Comparison of ENCODE assay signal across 1 cellular context in genomic region chr2:70248145-70248809, GRCh38.
TF ChIP-seq lines count a peak whose summit lies in the region.

Gene TIA1 (minus strand): TSS chr2:70248628. CDS start chr2:70248430, 198 bp downstream.

TF ChIP-seq in K562, 482 proteins besides CTCF, POLR2A, EP300 and RAD21 (continued from another document):
- no peak for TF ChIP-seq ZNF518B (CRISPR knock-in tag; IDR thresholded peaks at IDR 0.05)
- peak; percentile 56 for TF ChIP-seq NR2C2 (CRISPR knock-in tag; IDR thresholded peaks at IDR 0.05)
- TF ChIP-seq NR2C2 (tag; IDR thresholded peaks at IDR 0.05): peak; percentile 94
- TF ChIP-seq THRAP3 (IDR thresholded peaks at IDR 0.05; ENCODE audit: borderline replicate concordance): no peak
- no peak for TF ChIP-seq POU5F1 (IDR thresholded peaks at IDR 0.05; ENCODE audit: borderline replicate concordance, low read depth, low read length, partially characterized antibody)
- no peak for TF ChIP-seq HDAC3 (IDR thresholded peaks at IDR 0.05; ENCODE audit: borderline replicate concordance, partially characterized antibody)
- peak; percentile 88 to 97 (median 95) for TF ChIP-seq YY1 (IDR thresholded peaks at IDR 0.05; ENCODE audit: borderline replicate concordance in 1 of 3, control insufficient read depth in 1 of 3, extremely low read depth in 1 of 3, insufficient read depth in 3 of 3, insufficient read length in 1 of 3, insufficient replicate concordance in 2 of 3, low read depth in 1 of 3, low read length in 2 of 3)
- no peak for TF ChIP-seq MBD1 (CRISPR knock-in tag; IDR thresholded peaks at IDR 0.05)
- no peak for TF ChIP-seq MBD2 (IDR thresholded peaks at IDR 0.05; ENCODE audit: borderline replicate concordance, low read depth)
- no peak for TF ChIP-seq ZNF445 (CRISPR knock-in tag; IDR thresholded peaks at IDR 0.05; ENCODE audit: low read depth)
- TF ChIP-seq ILK (tag; IDR thresholded peaks at IDR 0.05; ENCODE audit: borderline replicate concordance, low read depth): no peak
- no peak for TF ChIP-seq BMI1 (IDR thresholded peaks at IDR 0.05; ENCODE audit: low read length)
- TF ChIP-seq ZNF3 (CRISPR knock-in tag; IDR thresholded peaks at IDR 0.05): no peak
- no peak for TF ChIP-seq ZNF408 (CRISPR knock-in tag; IDR thresholded peaks at IDR 0.05; ENCODE audit: low read depth)
- TF ChIP-seq PPARD (CRISPR knock-in tag; IDR thresholded peaks at IDR 0.05): no peak
- no peak for TF ChIP-seq IRF1 (CRISPR knock-in tag; IDR thresholded peaks at IDR 0.05; ENCODE audit: borderline replicate concordance)
- no peak for TF ChIP-seq ZNF146 (CRISPR knock-in tag; IDR thresholded peaks at IDR 0.05; ENCODE audit: unreplicated experiment)
- no peak for TF ChIP-seq KLF1 (tag; IDR thresholded peaks at IDR 0.05)
- TF ChIP-seq PREB (CRISPR knock-in tag; IDR thresholded peaks at IDR 0.05): no peak
- no peak for TF ChIP-seq GABPA (tag; conservative IDR thresholded peaks at IDR 0.05; ENCODE audit: low read depth)
- TF ChIP-seq TAF9B (IDR thresholded peaks at IDR 0.05; ENCODE audit: partially characterized antibody): peak; percentile 86
- TF ChIP-seq HEY1 (CRISPR knock-in tag; IDR thresholded peaks at IDR 0.05; ENCODE audit: borderline replicate concordance): no peak
- peak; percentile 63 for TF ChIP-seq SMARCB1 (IDR thresholded peaks at IDR 0.05; ENCODE audit: insufficient read length, low read depth)
- TF ChIP-seq PCBP2 (IDR thresholded peaks at IDR 0.05; ENCODE audit: low read depth, low read length, poor library complexity, severe bottlenecking): no peak
- TF ChIP-seq CREB5 (CRISPR knock-in tag; IDR thresholded peaks at IDR 0.05): no peak
- TF ChIP-seq TEAD4 (IDR thresholded peaks at IDR 0.05; ENCODE audit: low read length): no peak
- TF ChIP-seq TEAD4 (CRISPR knock-in tag; IDR thresholded peaks at IDR 0.05; ENCODE audit: borderline replicate concordance): no peak
- no peak for TF ChIP-seq ZNF507 (tag; conservative IDR thresholded peaks at IDR 0.05)
- TF ChIP-seq SNAPC5 (CRISPR knock-in tag; IDR thresholded peaks at IDR 0.05): no peak
- TF ChIP-seq BDP1 (IDR thresholded peaks at IDR 0.05; ENCODE audit: insufficient read depth, insufficient read length): no peak
- TF ChIP-seq ZNF212 (CRISPR knock-in tag; IDR thresholded peaks at IDR 0.05): no peak
